ENCODE assay signal across 1 cellular context in the genomic region with DNA sequence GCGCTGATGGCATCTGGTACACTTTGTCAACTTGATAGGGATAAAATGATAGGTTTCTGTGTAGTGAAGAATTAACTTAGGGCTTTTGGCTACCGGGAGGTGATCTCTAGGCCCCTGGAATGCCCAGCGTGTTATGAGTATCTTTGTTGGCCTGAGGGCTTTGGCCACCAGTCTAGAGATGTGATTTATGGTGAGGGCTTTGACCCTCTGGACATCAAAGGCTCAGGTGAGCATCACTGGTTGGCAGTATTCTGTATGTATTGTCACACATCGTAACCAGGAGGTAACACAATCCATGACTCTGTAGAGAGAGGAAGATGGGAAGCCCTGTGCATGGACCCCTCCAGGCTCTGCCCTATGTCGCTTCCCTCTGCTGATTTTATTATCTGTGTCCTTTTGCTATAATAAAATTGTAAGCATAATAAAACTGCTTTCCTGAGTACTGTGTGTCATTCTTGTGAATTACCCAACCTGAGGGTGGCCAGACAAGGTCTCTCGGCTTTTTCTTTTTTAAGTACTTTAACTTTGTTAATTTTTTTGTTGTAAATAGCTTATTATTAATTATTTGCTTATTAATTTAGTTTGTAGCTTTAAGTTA.
TF ChIP-seq lines count a peak whose summit lies in the region.

No MANE protein-coding gene starts in this region.

TF ChIP-seq in H1, 55 proteins besides CTCF, POLR2A, EP300 and RAD21 (continued from another document):
- TF ChIP-seq ATF2 (IDR thresholded peaks at IDR 0.05; ENCODE audit: low read length), result no peak
- TF ChIP-seq, protein P1, sequence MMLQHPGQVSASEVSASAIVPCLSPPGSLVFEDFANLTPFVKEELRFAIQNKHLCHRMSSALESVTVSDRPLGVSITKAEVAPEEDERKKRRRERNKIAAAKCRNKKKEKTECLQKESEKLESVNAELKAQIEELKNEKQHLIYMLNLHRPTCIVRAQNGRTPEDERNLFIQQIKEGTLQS (IDR thresholded peaks at IDR 0.05; ENCODE audit: insufficient read depth, low read depth, low read length), result no peak
- TF ChIP-seq SRF (IDR thresholded peaks at IDR 0.05; ENCODE audit: low read depth, low read length), result no peak
- no peak for TF ChIP-seq USF2 (IDR thresholded peaks at IDR 0.05; ENCODE audit: low read length)
- no peak for TF ChIP-seq JUN (IDR thresholded peaks at IDR 0.05; ENCODE audit: low read depth, low read length)
- TF ChIP-seq SP1 (IDR thresholded peaks at IDR 0.05; ENCODE audit: low read depth, low read length), result no peak
- no peak for TF ChIP-seq CBX5 (IDR thresholded peaks at IDR 0.05; ENCODE audit: low read depth, low read length)
- no peak for TF ChIP-seq JUND (IDR thresholded peaks at IDR 0.05; ENCODE audit: low read length)
- TF ChIP-seq EZH2 (IDR thresholded peaks at IDR 0.05; ENCODE audit: low read depth, low read length, severe bottlenecking), result no peak
- TF ChIP-seq, protein P2, sequence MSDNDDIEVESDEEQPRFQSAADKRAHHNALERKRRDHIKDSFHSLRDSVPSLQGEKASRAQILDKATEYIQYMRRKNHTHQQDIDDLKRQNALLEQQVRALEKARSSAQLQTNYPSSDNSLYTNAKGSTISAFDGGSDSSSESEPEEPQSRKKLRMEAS (IDR thresholded peaks at IDR 0.05), result no peak
